21 cellular contexts compared by ENCODE assay signal in the genomic region with DNA sequence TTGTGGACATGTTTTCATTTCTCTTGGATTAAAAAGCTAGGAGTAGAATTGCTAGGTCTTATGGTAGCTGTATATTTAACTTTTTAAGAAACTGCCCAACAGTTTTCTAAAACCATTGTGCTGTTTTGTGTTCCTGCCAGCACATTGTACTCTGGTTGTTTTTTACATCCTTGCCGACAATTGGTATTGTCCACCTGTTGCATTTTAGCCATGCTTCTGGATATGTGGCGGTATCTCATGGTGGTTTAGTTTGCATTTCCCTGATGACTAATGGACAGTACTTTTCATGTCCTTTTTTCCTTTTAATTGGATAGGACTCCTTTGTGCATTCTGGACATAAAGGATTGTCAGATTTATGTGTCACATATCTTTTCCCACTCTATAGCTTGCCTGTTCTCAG. TPM values are rescaled to one million over a fixed set of nuclear protein-coding genes. Genes with fewer than 3 reads are reported as not detected.
DNase-seq lines count a peak whose midpoint lies in the region; ATAC-seq, FAIRE-seq and TF ChIP-seq lines count a peak whose summit lies in the region.
"Had no signal": no experiment of that assay in that cellular context is flagged by ENCODE, and none has a peak within 500 bp of the region (broad histone marks: within the 10 kb centered on the region; RNA-seq: fewer than 3 reads in every experiment).

No MANE protein-coding gene starts in this region.

- no peaks in the 10 kb centered on the region for H3K27me3 Mint-ChIP-seq in natural killer cell treated with Interleukin-12 subunit alpha and Interleukin-12 subunit beta and Interleukin-15 and Interleukin-18, amount 100 ng/mL, for 72 hours

- no peaks in the 10 kb centered on the region for H3K9me3 Mint-ChIP-seq in natural killer cell treated with Interleukin-12 subunit alpha and Interleukin-12 subunit beta and Interleukin-15 and Interleukin-18, amount 100 ng/mL, for 72 hours
- H3K9me3 Mint-ChIP-seq: endodermal cell had no signal

- no peak overlapping the region for H3K27ac Mint-ChIP-seq in natural killer cell treated with Interleukin-12 subunit alpha and Interleukin-12 subunit beta and Interleukin-15 and Interleukin-18, amount 100 ng/mL, for 72 hours
- H3K27ac Mint-ChIP-seq: endodermal cell had no signal

- DNase-seq in SK-N-SH (no peak), bronchial epithelial cell (ENCODE audit: low read depth) (no peak), cerebellum (ENCODE audit: low spot score) (no peak), gastrocnemius medialis (no peak)
- no peak for DNase-seq in natural killer cell treated with Interleukin-12 subunit alpha and Interleukin-12 subunit beta and Interleukin-15 and Interleukin-18, amount 100 ng/mL, for 72 hours (ENCODE audit: low spot score)
- DNase-seq: activated CD4-positive, alpha-beta T cell treated with anti-CD3 and anti-CD28 coated beads for 48 hours; activated naive CD4-positive, alpha-beta T cell; BE2C; endodermal cell; heart left ventricle; NCI-H1417 treated with DMSO at 0.1 percent for 48 hours; NCI-H510A treated with DMSO at 0.1 percent for 48 hours; RPMI8226; substantia nigra had no signal

- H3K9ac ChIP-seq in SK-N-SH (no peak overlapping the region), OCI-LY1 (ENCODE audit: low read length) (no peak overlapping the region)

- peaks cover 73% of the 10 kb centered on the region for H3K36me3 Mint-ChIP-seq in natural killer cell treated with Interleukin-12 subunit alpha and Interleukin-12 subunit beta and Interleukin-15 and Interleukin-18, amount 100 ng/mL, for 72 hours

- H3K27ac ChIP-seq in SK-N-SH (ENCODE audit: low read depth in 2 of 2, low read length in 1 of 2) (peak overlapping the region in 1 of 2 experiments; percentile 47; a peak in 2 of 4 replicates), OCI-LY1 (ENCODE audit: low read depth, low read length, poor library complexity, severe bottlenecking) (peak overlapping the region; percentile 55), gastrocnemius medialis (no peak overlapping the region)
- H3K27ac ChIP-seq: 22Rv1, heart left ventricle had no signal

- no peak for TF ChIP-seq CTCF in SK-N-SH (IDR thresholded peaks at IDR 0.05)
- TF ChIP-seq CTCF in OCI-LY1 (IDR thresholded peaks at IDR 0.05; ENCODE audit: low read length), result no peak
- no peak for TF ChIP-seq CTCF in bronchial epithelial cell (IDR thresholded peaks at IDR 0.05; ENCODE audit: insufficient read depth, low read length, severe bottlenecking)
- no peak for TF ChIP-seq CTCF in gastrocnemius medialis (IDR thresholded peaks at IDR 0.05 in 4 of 5, conservative IDR thresholded peaks at IDR 0.05 in 1 of 5)

- peak; percentile 91 for FAIRE-seq in bronchial epithelial cell (lab: Jason Lieb, UNC)

- H3K4me3 ChIP-seq in SK-N-SH (ENCODE audit: low read depth in 2 of 2, low read length in 1 of 2) (no peak overlapping the region), OCI-LY1 (ENCODE audit: low read depth, low read length, poor library complexity, severe bottlenecking) (no peak overlapping the region), bronchial epithelial cell (ENCODE audit: low read depth, low read length) (no peak overlapping the region), gastrocnemius medialis (no peak overlapping the region)
- H3K4me3 ChIP-seq: HAP-1, heart left ventricle, smooth muscle cell had no signal

- TF ChIP-seq RAD21 in SK-N-SH (IDR thresholded peaks at IDR 0.05; ENCODE audit: low read length), result no peak

- in situ Hi-C loops in gastrocnemius medialis (cut with MboI; ENCODE audit: low sequenced_read_pairs in 4 of 4), result no loop called here

- H3K9me2 ChIP-seq in SK-N-SH, result no peaks in the 10 kb centered on the region
- no peaks in the 10 kb centered on the region for H3K9me2 ChIP-seq in OCI-LY1 (ENCODE audit: low read depth, low read length)

- intact Hi-C loops in gastrocnemius medialis (cut with DNase I; ENCODE audit: low total_unique reads), result no loop called here

- H3F3A ChIP-seq in SK-N-SH (replicated peaks; ENCODE audit: insufficient read depth), result peaks cover 91% of the 10 kb centered on the region
- 0 out of 2 replicates have a peak, but pooled peaks cover 5% of the 10 kb centered on the region for H3F3A ChIP-seq in OCI-LY1 (ENCODE audit: insufficient read depth, low read length)

- CTCF ChIA-PET in SK-N-SH (lab: Yijun Ruan, JAX), result interaction anchor here (0.6 to 3.7 kb wide), 5 partner anchors 11 to 72 kb away, joined by 3 to 24 read pairs (median 3); partner anchors contain the start of gene STK17A

- no peak for TF ChIP-seq POLR2A in gastrocnemius medialis (IDR thresholded peaks at IDR 0.05)

- H4K20me1 ChIP-seq in SK-N-SH (ENCODE audit: insufficient read depth) (peaks cover 27% of the 10 kb centered on the region), OCI-LY1 (ENCODE audit: insufficient read depth, low read length) (no peaks in the 10 kb centered on the region)

- peak overlapping the region; percentile 6 for H3K4me3 Mint-ChIP-seq in natural killer cell treated with Interleukin-12 subunit alpha and Interleukin-12 subunit beta and Interleukin-15 and Interleukin-18, amount 100 ng/mL, for 72 hours
- H3K4me3 Mint-ChIP-seq: endodermal cell had no signal

- H3K4me1 Mint-ChIP-seq in natural killer cell treated with Interleukin-12 subunit alpha and Interleukin-12 subunit beta and Interleukin-15 and Interleukin-18, amount 100 ng/mL, for 72 hours (ENCODE audit: low read depth in 2 of 2), result peaks cover 71 to 86% of the 10 kb centered on the region in 2 donors

- H3K4me1 ChIP-seq in SK-N-SH (ENCODE audit: control insufficient read depth in 1 of 2, insufficient read depth in 2 of 2, low read depth in 1 of 2, low read length in 1 of 2) (peaks cover 8 to 20% of the 10 kb centered on the region in 2 experiments; a peak in 3 of 4 replicates), OCI-LY1 (ENCODE audit: insufficient read depth, low read length, severe bottlenecking) (peaks cover 73% of the 10 kb centered on the region), gastrocnemius medialis (no peaks in the 10 kb centered on the region)
- H3K4me1 ChIP-seq: BE2C, HAP-1 had no signal

- H3K79me2 ChIP-seq in SK-N-SH (ENCODE audit: insufficient read depth), result peaks cover 98% of the 10 kb centered on the region
- peaks cover 21% of the 10 kb centered on the region for H3K79me2 ChIP-seq in OCI-LY1 (ENCODE audit: insufficient read depth, low read length)

- no peak for TF ChIP-seq EP300 in SK-N-SH (IDR thresholded peaks at IDR 0.05; ENCODE audit: borderline replicate concordance in 1 of 2, low read depth in 1 of 2, low read length in 1 of 2)

- H3K36me3 ChIP-seq in SK-N-SH (replicated peaks in 1 of 2; ENCODE audit: control insufficient read depth in 1 of 2, insufficient read depth in 2 of 2, low read length in 1 of 2), result peaks cover 95 to 98% of the 10 kb centered on the region in 2 experiments
- H3K36me3 ChIP-seq in OCI-LY1 (ENCODE audit: insufficient read depth, low read length), result peaks cover 96% of the 10 kb centered on the region
- H3K36me3 ChIP-seq in bronchial epithelial cell (ENCODE audit: control insufficient read depth, insufficient read depth, low read length), result peaks cover 4% of the 10 kb centered on the region
- peaks cover 0 to 57% of the 10 kb centered on the region in 2 donors for H3K36me3 ChIP-seq in gastrocnemius medialis

- no peak overlapping the region for H2AFZ ChIP-seq in SK-N-SH (ENCODE audit: low read depth)
- no peak overlapping the region for H2AFZ ChIP-seq in OCI-LY1 (ENCODE audit: low read length)

- H3K4me2 ChIP-seq in SK-N-SH (no peak overlapping the region), OCI-LY1 (ENCODE audit: low read length) (no peak overlapping the region)
- H3K4me2 ChIP-seq: smooth muscle cell had no signal

- 91% methylated on average over 2 of the region's 2 CpGs for WGBS in SK-N-SH (ENCODE audit: low lambda C conversion rate)

- POLR2A ChIA-PET in SK-N-SH (lab: Yijun Ruan, JAX), result no interaction called here

- H3K9me3 ChIP-seq in SK-N-SH (no peaks in the 10 kb centered on the region), OCI-LY1 (ENCODE audit: low read length) (no peaks in the 10 kb centered on the region), gastrocnemius medialis (no peaks in the 10 kb centered on the region)
- H3K9me3 ChIP-seq: BE2C, HAP-1, heart left ventricle had no signal

- no peak for ATAC-seq in SK-N-SH treated with all-trans-retinoic acid at 6 μM for 48 hours
- no peak for ATAC-seq in natural killer cell treated with Interleukin-12 subunit alpha and Interleukin-12 subunit beta and Interleukin-15 and Interleukin-18, amount 100 ng/mL, for 72 hours
- ATAC-seq in GM21423 (IDR thresholded peaks at IDR 0.05; ENCODE audit: unreplicated experiment), result no peak
- no peak for ATAC-seq in gastrocnemius medialis
- ATAC-seq: heart left ventricle, left lobe of liver had no signal

- H3K27me3 ChIP-seq in SK-N-SH (ENCODE audit: insufficient read depth), result no peaks in the 10 kb centered on the region
- no peaks in the 10 kb centered on the region for H3K27me3 ChIP-seq in OCI-LY1 (ENCODE audit: insufficient read depth, low read length)
- H3K27me3 ChIP-seq in bronchial epithelial cell (ENCODE audit: control insufficient read depth, insufficient read depth, low read length), result no peaks in the 10 kb centered on the region
- no peaks in the 10 kb centered on the region for H3K27me3 ChIP-seq in gastrocnemius medialis
- H3K27me3 ChIP-seq: BE2C, heart left ventricle had no signal

TF ChIP-seq in SK-N-SH treated with all-trans-retinoic acid at 6 μM for 48 hours, 23 proteins besides CTCF, POLR2A, EP300 and RAD21 (continues in another document):
- TF ChIP-seq OSR1 (CRISPR knock-in tag; IDR thresholded peaks at IDR 0.05) (no peak), ZFP30 (CRISPR knock-in tag; IDR thresholded peaks at IDR 0.05) (no peak)
- TF ChIP-seq, protein P1, sequence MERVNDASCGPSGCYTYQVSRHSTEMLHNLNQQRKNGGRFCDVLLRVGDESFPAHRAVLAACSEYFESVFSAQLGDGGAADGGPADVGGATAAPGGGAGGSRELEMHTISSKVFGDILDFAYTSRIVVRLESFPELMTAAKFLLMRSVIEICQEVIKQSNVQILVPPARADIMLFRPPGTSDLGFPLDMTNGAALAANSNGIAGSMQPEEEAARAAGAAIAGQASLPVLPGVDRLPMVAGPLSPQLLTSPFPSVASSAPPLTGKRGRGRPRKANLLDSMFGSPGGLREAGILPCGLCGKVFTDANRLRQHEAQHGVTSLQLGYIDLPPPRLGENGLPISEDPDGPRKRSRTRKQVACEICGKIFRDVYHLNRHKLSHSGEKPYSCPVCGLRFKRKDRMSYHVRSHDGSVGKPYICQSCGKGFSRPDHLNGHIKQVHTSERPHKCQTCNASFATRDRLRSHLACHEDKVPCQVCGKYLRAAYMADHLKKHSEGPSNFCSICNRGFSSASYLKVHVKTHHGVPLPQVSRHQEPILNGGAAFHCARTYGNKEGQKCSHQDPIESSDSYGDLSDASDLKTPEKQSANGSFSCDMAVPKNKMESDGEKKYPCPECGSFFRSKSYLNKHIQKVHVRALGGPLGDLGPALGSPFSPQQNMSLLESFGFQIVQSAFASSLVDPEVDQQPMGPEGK (CRISPR knock-in tag; IDR thresholded peaks at IDR 0.05; ENCODE audit: borderline replicate concordance), result no peak

RNA-seq across cellular contexts. Expression of gene STK17A, which starts 45.5 kb away (rescaled TPM):
- 47.8 and 52.0 TPM in 2 replicates for polyA plus RNA-seq in SK-N-SH (2012; rRNA removed)
- 74.7 and 89.6 TPM in 2 replicates for polyA plus RNA-seq in SK-N-SH (2012; cell fraction: cytosol; rRNA removed)
- polyA plus RNA-seq in SK-N-SH (2012; cell fraction: nucleus; rRNA removed), result 34.1 and 67.1 TPM in 2 replicates
- total RNA-seq in bronchial epithelial cell (55.2 and 79.5 TPM in 2 replicates), cerebellum (30.2 TPM), gastrocnemius medialis (10 to 100 TPM; 19.7 to 22.3 (median 21.4) TPM)
- 10 to 100 TPM; 61.7 to 67.6 TPM for total RNA-seq in natural killer cell treated with Interleukin-12 subunit alpha and Interleukin-12 subunit beta and Interleukin-15 and Interleukin-18, amount 100 ng/mL, for 72 hours
